In genomic region chr15:66838671-66839239, GRCh38 we compare ENCODE assay signal across 1 cellular context.
TF ChIP-seq lines count a peak whose summit lies in the region.

No MANE protein-coding gene starts in this region.

TF ChIP-seq in WTC11, 78 proteins besides CTCF, POLR2A, EP300 and RAD21 (continued from another document):
- TF ChIP-seq, protein P1, sequence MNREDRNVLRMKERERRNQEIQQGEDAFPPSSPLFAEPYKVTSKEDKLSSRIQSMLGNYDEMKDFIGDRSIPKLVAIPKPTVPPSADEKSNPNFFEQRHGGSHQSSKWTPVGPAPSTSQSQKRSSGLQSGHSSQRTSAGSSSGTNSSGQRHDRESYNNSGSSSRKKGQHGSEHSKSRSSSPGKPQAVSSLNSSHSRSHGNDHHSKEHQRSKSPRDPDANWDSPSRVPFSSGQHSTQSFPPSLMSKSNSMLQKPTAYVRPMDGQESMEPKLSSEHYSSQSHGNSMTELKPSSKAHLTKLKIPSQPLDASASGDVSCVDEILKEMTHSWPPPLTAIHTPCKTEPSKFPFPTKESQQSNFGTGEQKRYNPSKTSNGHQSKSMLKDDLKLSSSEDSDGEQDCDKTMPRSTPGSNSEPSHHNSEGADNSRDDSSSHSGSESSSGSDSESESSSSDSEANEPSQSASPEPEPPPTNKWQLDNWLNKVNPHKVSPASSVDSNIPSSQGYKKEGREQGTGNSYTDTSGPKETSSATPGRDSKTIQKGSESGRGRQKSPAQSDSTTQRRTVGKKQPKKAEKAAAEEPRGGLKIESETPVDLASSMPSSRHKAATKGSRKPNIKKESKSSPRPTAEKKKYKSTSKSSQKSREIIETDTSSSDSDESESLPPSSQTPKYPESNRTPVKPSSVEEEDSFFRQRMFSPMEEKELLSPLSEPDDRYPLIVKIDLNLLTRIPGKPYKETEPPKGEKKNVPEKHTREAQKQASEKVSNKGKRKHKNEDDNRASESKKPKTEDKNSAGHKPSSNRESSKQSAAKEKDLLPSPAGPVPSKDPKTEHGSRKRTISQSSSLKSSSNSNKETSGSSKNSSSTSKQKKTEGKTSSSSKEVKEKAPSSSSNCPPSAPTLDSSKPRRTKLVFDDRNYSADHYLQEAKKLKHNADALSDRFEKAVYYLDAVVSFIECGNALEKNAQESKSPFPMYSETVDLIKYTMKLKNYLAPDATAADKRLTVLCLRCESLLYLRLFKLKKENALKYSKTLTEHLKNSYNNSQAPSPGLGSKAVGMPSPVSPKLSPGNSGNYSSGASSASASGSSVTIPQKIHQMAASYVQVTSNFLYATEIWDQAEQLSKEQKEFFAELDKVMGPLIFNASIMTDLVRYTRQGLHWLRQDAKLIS (CRISPR knock-in tag; IDR thresholded peaks at IDR 0.05; ENCODE audit: borderline replicate concordance): no peak
